8 cellular contexts compared by ENCODE assay signal in the genomic region with DNA sequence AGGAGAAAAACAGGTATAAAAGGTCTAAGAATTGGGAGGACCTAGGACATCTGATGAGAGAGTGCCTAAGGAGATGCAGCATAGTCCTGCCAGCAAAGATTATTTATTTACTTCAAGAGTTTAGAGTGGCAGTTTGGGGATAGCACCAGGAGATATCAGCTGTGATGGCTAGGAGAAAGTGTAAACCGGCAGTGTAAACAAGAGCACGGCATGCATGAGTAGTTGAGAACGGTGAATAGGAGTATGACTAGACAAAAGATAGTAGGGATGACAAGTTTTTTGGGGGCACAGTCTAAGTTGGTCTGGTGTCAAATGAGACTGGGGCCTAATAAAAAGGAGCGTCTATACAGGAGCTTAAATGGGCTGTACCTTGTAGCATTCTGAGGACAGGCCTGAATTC. TPM values are rescaled to one million over a fixed set of nuclear protein-coding genes. Genes with fewer than 3 reads are reported as not detected.
"Had no signal": no experiment of that assay in that cellular context is flagged by ENCODE, and none has a peak within 500 bp of the region (broad histone marks: within the 10 kb centered on the region; RNA-seq: fewer than 3 reads in every experiment).

No MANE protein-coding gene starts in this region.

RNA-seq across cellular contexts. Expression of gene HPGDS, which starts 48.7 kb away (rescaled TPM):
- total RNA-seq: dermis blood vessel endothelial cell, esophagus mucosa, glomerular endothelial cell, kidney epithelial cell, lung microvascular endothelial cell, mesothelial cell of epicardium, myocyte had no signal
- polyA plus RNA-seq: keratinocyte had no signal
